Comparison of ENCODE assay signal across 8 cellular contexts in genomic region chr11:128814856-128815705, GRCh38. TPM values are rescaled to one million over a fixed set of nuclear protein-coding genes. Genes with fewer than 3 reads are reported as not detected.
DNase-seq lines count a peak whose midpoint lies in the region; ATAC-seq and TF ChIP-seq lines count a peak whose summit lies in the region.

No MANE protein-coding gene starts in this region.

- H3K4me3 ChIP-seq in AG10803 (ENCODE audit: low read length) (no peak overlapping the region), HUES64 (ENCODE audit: low read length) (peak overlapping the region; percentile 49), cardiac fibroblast (replicated peaks in 1 of 2; ENCODE audit: low read depth in 2 of 2, low read length in 2 of 2) (no peak overlapping the region), lower lobe of right lung (no peak overlapping the region)

- TF ChIP-seq CTCF in AG10803 (conservative IDR thresholded peaks at IDR 0.05; ENCODE audit: low read length) (no peak; the same call in 1 of the 2 replicates), cardiac fibroblast (IDR thresholded peaks at IDR 0.05; ENCODE audit: low read depth, low read length) (no peak), lower lobe of right lung (IDR thresholded peaks at IDR 0.05) (no peak)

- H3K27ac ChIP-seq in HUES64 (ENCODE audit: low read depth, low read length), result no peak overlapping the region
- no peak overlapping the region for H3K27ac ChIP-seq in lower lobe of right lung

- intact Hi-C loops in lower lobe of right lung (cut with DNase I) (no loop called here), posterior cingulate gyrus (cut with DNase I) (no loop called here)

- H3K9me3 ChIP-seq in HUES64 (ENCODE audit: insufficient read depth, low read depth, low read length) (no peaks in the 10 kb centered on the region), lower lobe of right lung (no peaks in the 10 kb centered on the region)

- H3K4me1 ChIP-seq in HUES64 (ENCODE audit: insufficient read depth, low read length) (peaks cover 11% of the 10 kb centered on the region), lower lobe of right lung (no peaks in the 10 kb centered on the region)

- H3K9ac ChIP-seq in HUES64 (ENCODE audit: low read depth, low read length), result no peak overlapping the region; the same call in 1 of the 2 replicates

- peak; percentile 64 to 65 for ATAC-seq in lower lobe of right lung

- 10% methylated on average over 8 of the region's 9 CpGs for WGBS in HUES64

- H3K27me3 ChIP-seq in HUES64 (ENCODE audit: insufficient read depth, low read length), result no peaks in the 10 kb centered on the region
- H3K27me3 ChIP-seq in lower lobe of right lung (ENCODE audit: low read depth), result no peaks in the 10 kb centered on the region

- no peaks in the 10 kb centered on the region for H3K36me3 ChIP-seq in HUES64 (ENCODE audit: insufficient read depth, low read length)
- H3K36me3 ChIP-seq in lower lobe of right lung, result peaks cover 48% of the 10 kb centered on the region

- peak; percentile 97 for DNase-seq in AG10803 (ENCODE audit: low read depth)
- DNase-seq in cardiac fibroblast (ENCODE audit: low read depth in 2 of 2), result peak; percentile 84 to 88
- DNase-seq in lower lobe of right lung, result no peak
- DNase-seq in NCI-H2196 treated with DMSO at 0.1 percent for 48 hours (lab: John Stamatoyannopoulos, UW; ENCODE audit: unreplicated experiment), result no peak
- no peak for DNase-seq in posterior cingulate gyrus
- DNase-seq in stimulated activated CD4-positive, alpha-beta T cell treated with anti-CD3 and anti-CD28 coated beads, Interleukin-2, amount 100 ng/mL, for 48 hours, result no peak
- DNase-seq in SHP77 (lab: John Stamatoyannopoulos, UW), result no peak

RNA-seq across cellular contexts. Expression of gene KCNJ1, which starts 52.0 kb away (rescaled TPM):
- polyA plus RNA-seq in HUES64 (2013, experiment 1 of 2), result 0.20 TPM
- polyA plus RNA-seq in HUES64 (2013, experiment 2 of 2), result 0.13 TPM
- total RNA-seq in lower lobe of right lung, result 0.18 TPM

Comparison
In these comparisons a context has a peak if more than half of its experiments do, and no peak if none do; other contexts are left out.
1. DNase-seq: peak in AG10803 (single experiment) and cardiac fibroblast (2 of 2); none in lower lobe of right lung (single experiment), NCI-H2196 treated with DMSO at 0.1 percent for 48 hours (single experiment), posterior cingulate gyrus (0 of 10), stimulated activated CD4-positive, alpha-beta T cell treated with anti-CD3 and anti-CD28 coated beads, Interleukin-2, amount 100 ng/mL, for 48 hours (0 of 2) and SHP77 (0 of 2).